ENCODE assay signal across 18 cellular contexts in the genomic region with DNA sequence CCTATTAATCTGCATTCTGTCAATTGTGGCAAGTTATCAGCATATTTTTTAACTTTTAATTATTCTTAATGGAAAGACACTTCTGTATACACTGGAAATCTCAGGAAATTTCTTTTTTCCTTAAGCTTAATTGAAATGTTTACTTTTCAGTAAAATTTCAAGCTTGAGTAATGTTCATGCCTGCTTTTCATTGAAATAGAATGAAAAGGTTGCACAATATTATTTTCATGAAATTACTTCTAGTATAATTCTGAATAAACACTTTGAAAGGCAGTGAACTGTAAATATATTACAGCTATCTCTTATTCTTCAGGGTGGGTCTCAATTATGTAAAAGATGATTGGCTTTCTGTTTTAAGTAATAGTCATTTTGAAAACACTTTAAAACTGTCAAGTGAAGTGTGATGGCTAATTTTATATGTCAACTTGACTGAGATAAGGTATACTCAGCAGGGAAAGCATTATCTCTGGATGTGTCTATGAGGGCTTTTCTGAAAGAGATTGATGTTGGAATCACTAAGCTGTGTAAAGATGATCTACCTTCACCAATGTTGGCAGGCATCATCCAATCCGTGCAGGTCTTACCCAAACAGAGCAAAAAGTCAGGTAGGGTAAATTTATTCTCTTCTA. TPM values are rescaled to one million over a fixed set of nuclear protein-coding genes. Genes with fewer than 3 reads are reported as not detected.
DNase-seq lines count a peak whose midpoint lies in the region; ATAC-seq and TF ChIP-seq lines count a peak whose summit lies in the region.
"Had no signal": no experiment of that assay in that cellular context is flagged by ENCODE, and none has a peak within 500 bp of the region (broad histone marks: within the 10 kb centered on the region; RNA-seq: fewer than 3 reads in every experiment).

No MANE protein-coding gene starts in this region.

- WGBS in heart right ventricle, 2 donors = 19 to 21% methylated on average over 1 of the region's 1 CpG

- H3K4me1 ChIP-seq in heart right ventricle = peaks cover 0 to 60% (median 21%) of the 10 kb centered on the region in 9 donors
- H3K4me1 ChIP-seq: pancreas had no signal

- intact Hi-C loops in activated B cell treated with CpG ODN at 0.5 μM for 24 hours (cut with micrococcal nuclease) = no loop called here
- intact Hi-C loops in heart right ventricle (cut with DNase I) = no loop called here

- peaks cover 0 to 47% (median 15%) of the 10 kb centered on the region in 11 donors for H3K9me3 ChIP-seq in heart right ventricle
- H3K9me3 ChIP-seq: pancreas, Peyer's patch had no signal

- TF ChIP-seq CTCF in activated B cell treated with CpG ODN at 0.5 μM for 24 hours (IDR thresholded peaks at IDR 0.05) (no peak), heart right ventricle (IDR thresholded peaks at IDR 0.05) (no peak)

- no peak for DNase-seq in activated naive CD4-positive, alpha-beta T cell treated with anti-CD3 and anti-CD28 coated beads, Interleukin-2, amount 10 ng/mL, durations not matched to agents 7 days and 5 days
- no peak for DNase-seq in activated naive CD4-positive, alpha-beta T cell treated with anti-CD3 and anti-CD28 coated beads, Interleukin-2, amount 50 U/mL, for 16 hours
- DNase-seq in activated B cell treated with CpG ODN at 0.5 μM for 24 hours (no peak), heart right ventricle (no peak), SIG-M5 (lab: John Stamatoyannopoulos, UW) (no peak), NCI-H146 treated with DMSO at 0.1 percent for 48 hours (lab: John Stamatoyannopoulos, UW; ENCODE audit: unreplicated experiment) (no peak)
- DNase-seq in stimulated activated CD4-positive, alpha-beta T cell treated with anti-CD3 and anti-CD28 coated beads, Interleukin-4, amount 100 ng/mL, for 4 hours = no peak
- DNase-seq: activated gamma-delta T cell, midbrain, NCI-H2029, NCI-H69, pancreas, Peyer's patch had no signal

- no peaks in the 10 kb centered on the region for H3K27me3 Mint-ChIP-seq in activated naive CD4-positive, alpha-beta T cell treated with anti-CD3 and anti-CD28 coated beads, Interleukin-2, amount 10 ng/mL, durations not matched to agents 7 days and 5 days
- no peaks in the 10 kb centered on the region for H3K27me3 Mint-ChIP-seq in activated B cell treated with CpG ODN at 0.5 μM for 24 hours
- no peaks in the 10 kb centered on the region for H3K27me3 Mint-ChIP-seq in stimulated activated memory B cell treated with anti-CD40 and anti-IgM and Interleukin-4, amounts not matched to agents 10 μg/mL and 1 μg/mL and 100 μg/mL, for 72 hours

- no peaks in the 10 kb centered on the region for H3K27me3 ChIP-seq in heart right ventricle
- H3K27me3 ChIP-seq: pancreas, Peyer's patch had no signal

- CTCF ChIA-PET in activated naive CD4-positive, alpha-beta T cell treated with anti-CD3 and anti-CD28 coated beads, Interleukin-2, amount 10 ng/mL, durations not matched to agents 7 days and 5 days (lab: Charles Lee) = interaction anchor here (1.1 to 1.5 kb wide), 3 partner anchors 9 to 63 kb away, joined by 5 to 8 read pairs (median 6); no protein-coding TSS in a partner anchor
- CTCF ChIA-PET in activated B cell treated with CpG ODN at 0.5 μM for 24 hours (lab: Charles Lee) = interaction anchor here (0.7 to 2.4 kb wide), 6 partner anchors 10 to 65 kb away, joined by 3 to 22 read pairs (median 4); partner anchors contain the start of gene CLECL1

- POLR2A ChIA-PET in activated B cell treated with CpG ODN at 0.5 μM for 24 hours (lab: Charles Lee) = interaction anchor here (1.0 to 5.7 kb wide), 20 partner anchors 9 to 67 kb away, joined by 3 to 37 read pairs (median 5); partner anchors contain the start of genes CLEC2D and CLECL1

- H3K27ac Mint-ChIP-seq in activated naive CD4-positive, alpha-beta T cell treated with anti-CD3 and anti-CD28 coated beads, Interleukin-2, amount 10 ng/mL, durations not matched to agents 7 days and 5 days = peak overlapping the region; percentile 11
- H3K27ac Mint-ChIP-seq in activated B cell treated with CpG ODN at 0.5 μM for 24 hours = peak overlapping the region; percentile 75
- peak overlapping the region; percentile 81 for H3K27ac Mint-ChIP-seq in stimulated activated memory B cell treated with anti-CD40 and anti-IgM and Interleukin-4, amounts not matched to agents 10 μg/mL and 1 μg/mL and 100 μg/mL, for 72 hours

- no peak overlapping the region for H3K4me3 ChIP-seq in heart right ventricle
- H3K4me3 ChIP-seq: pancreas, Peyer's patch had no signal

- H3K9me3 Mint-ChIP-seq in activated naive CD4-positive, alpha-beta T cell treated with anti-CD3 and anti-CD28 coated beads, Interleukin-2, amount 10 ng/mL, durations not matched to agents 7 days and 5 days = peaks cover 30% of the 10 kb centered on the region
- H3K9me3 Mint-ChIP-seq in activated B cell treated with CpG ODN at 0.5 μM for 24 hours = peaks cover 10% of the 10 kb centered on the region
- H3K9me3 Mint-ChIP-seq in stimulated activated memory B cell treated with anti-CD40 and anti-IgM and Interleukin-4, amounts not matched to agents 10 μg/mL and 1 μg/mL and 100 μg/mL, for 72 hours = peaks cover 10% of the 10 kb centered on the region

- ATAC-seq in activated B cell treated with CpG ODN at 0.5 μM for 24 hours (ENCODE audit: low read depth) (peak; percentile 12), heart right ventricle (peak in 6 of 8 donors; percentile 23 to 85 (median 45))
- ATAC-seq in stimulated activated memory B cell treated with anti-CD40 and anti-IgM and Interleukin-4, amounts not matched to agents 10 μg/mL and 1 μg/mL and 100 μg/mL, for 72 hours = no peak
- ATAC-seq: HCT116 had no signal

- no peak overlapping the region for H3K4me3 Mint-ChIP-seq in activated naive CD4-positive, alpha-beta T cell treated with anti-CD3 and anti-CD28 coated beads, Interleukin-2, amount 10 ng/mL, durations not matched to agents 7 days and 5 days
- no peak overlapping the region for H3K4me3 Mint-ChIP-seq in activated B cell treated with CpG ODN at 0.5 μM for 24 hours
- no peak overlapping the region for H3K4me3 Mint-ChIP-seq in stimulated activated memory B cell treated with anti-CD40 and anti-IgM and Interleukin-4, amounts not matched to agents 10 μg/mL and 1 μg/mL and 100 μg/mL, for 72 hours

- H3K36me3 ChIP-seq in heart right ventricle = peaks cover 0 to 16% (median 9%) of the 10 kb centered on the region in 9 donors

- peak overlapping the region in 9 of 10 donors; percentile 20 to 76 (median 49) for H3K27ac ChIP-seq in heart right ventricle

- H3K4me1 Mint-ChIP-seq in activated naive CD4-positive, alpha-beta T cell treated with anti-CD3 and anti-CD28 coated beads, Interleukin-2, amount 10 ng/mL, durations not matched to agents 7 days and 5 days = peaks cover 87% of the 10 kb centered on the region
- peaks cover 84% of the 10 kb centered on the region for H3K4me1 Mint-ChIP-seq in activated B cell treated with CpG ODN at 0.5 μM for 24 hours
- H3K4me1 Mint-ChIP-seq in stimulated activated memory B cell treated with anti-CD40 and anti-IgM and Interleukin-4, amounts not matched to agents 10 μg/mL and 1 μg/mL and 100 μg/mL, for 72 hours = peaks cover 62% of the 10 kb centered on the region

- H3K36me3 Mint-ChIP-seq in activated naive CD4-positive, alpha-beta T cell treated with anti-CD3 and anti-CD28 coated beads, Interleukin-2, amount 10 ng/mL, durations not matched to agents 7 days and 5 days = peaks cover 56% of the 10 kb centered on the region
- H3K36me3 Mint-ChIP-seq in activated B cell treated with CpG ODN at 0.5 μM for 24 hours (ENCODE audit: low read depth) = peaks cover 41% of the 10 kb centered on the region
- H3K36me3 Mint-ChIP-seq in stimulated activated memory B cell treated with anti-CD40 and anti-IgM and Interleukin-4, amounts not matched to agents 10 μg/mL and 1 μg/mL and 100 μg/mL, for 72 hours = peaks cover 41% of the 10 kb centered on the region

RNA-seq across cellular contexts. Expression of gene CLEC2D, which starts 29.9 kb away (rescaled TPM):
- 437 and 492 TPM in 2 replicates for total RNA-seq in activated B cell treated with CpG ODN at 0.5 μM for 24 hours
- 1 to 10 TPM; 1.6 to 9.5 (median 3.2) TPM for total RNA-seq in heart right ventricle
- polyA plus RNA-seq in heart right ventricle = 10 to 100 TPM in 1 of 2 donors, 1 to 10 TPM in 1; 1.2 to 15.6 TPM

RNA-seq across cellular contexts. Expression of gene CLECL1, which starts 33.5 kb away (rescaled TPM):
- 111 and 115 TPM in 2 replicates for total RNA-seq in activated B cell treated with CpG ODN at 0.5 μM for 24 hours
- 1 to 10 TPM in 1 of 10 donors, under 1 TPM in 1, not detected in 8; 0.54 to 3.6 TPM for total RNA-seq in heart right ventricle
- polyA plus RNA-seq in heart right ventricle = under 1 TPM in 1 of 2 donors, not detected in 1; 0.25 TPM
- total RNA-seq: bronchial epithelial cell, temporal lobe had no signal
- polyA plus RNA-seq: keratinocyte, pancreas had no signal

Comparison
In these comparisons a context has a peak if more than half of its experiments do, and no peak if none do; other contexts are left out.
1. H3K27ac Mint-ChIP-seq: peak in every context shown above with its lines; median percentile 81 in stimulated activated memory B cell treated with anti-CD40 and anti-IgM and Interleukin-4, amounts not matched to agents 10 μg/mL and 1 μg/mL and 100 μg/mL, for 72 hours; 75 in activated B cell treated with CpG ODN at 0.5 μM for 24 hours; 11 in activated naive CD4-positive, alpha-beta T cell treated with anti-CD3 and anti-CD28 coated beads, Interleukin-2, amount 10 ng/mL, durations not matched to agents 7 days and 5 days.
2. RNA of gene CLEC2D, which starts 29.9 kb away (total RNA-seq): 437 to 492 TPM in activated B cell treated with CpG ODN at 0.5 μM for 24 hours; 1.6 to 9.5 TPM in heart right ventricle; every median in the first group is over 10 times any median in the second.
3. RNA of gene CLECL1, which starts 33.5 kb away (total RNA-seq): 111 to 115 TPM in activated B cell treated with CpG ODN at 0.5 μM for 24 hours; 0.54 to 3.6 TPM in heart right ventricle; every median in the first group is over 10 times any median in the second.